ENCODE assay signal across 30 cellular contexts in genomic region chr20:43906505-43907034, GRCh38. TPM values are rescaled to one million over a fixed set of nuclear protein-coding genes. Genes with fewer than 3 reads are reported as not detected.
"Had no signal": no experiment of that assay in that cellular context is flagged by ENCODE, and none has a peak within 500 bp of the region (broad histone marks: within the 10 kb centered on the region; RNA-seq: fewer than 3 reads in every experiment).

No MANE protein-coding gene starts in this region.

- H3K27ac ChIP-seq: brain microvascular endothelial cell, coronary artery, dorsolateral prefrontal cortex, esophagus squamous epithelium, gastroesophageal sphincter, heart right ventricle, WERI-Rb-1 had no signal

- FAIRE-seq: astrocyte, bronchial epithelial cell had no signal

- DNase-seq: activated B cell treated with CpG ODN at 0.5 μM for 24 hours; activated CD4-positive, alpha-beta T cell treated with anti-CD3 and anti-CD28 coated beads for 48 hours; activated CD4-positive, alpha-beta T cell treated with anti-CD3 and anti-CD28 coated beads, Interleukin-2, amount 50 U/mL, for 1 hour; activated CD4-positive, alpha-beta T cell treated with anti-CD3 and anti-CD28 coated beads, Interleukin-2, amount 50 U/mL, for 48 hours; activated CD8-positive, alpha-beta memory T cell treated with anti-CD3 and anti-CD28 coated beads for 24 hours; activated CD8-positive, alpha-beta T cell treated with anti-CD3 and anti-CD28 coated beads for 36 hours; activated effector memory CD4-positive, alpha-beta T cell treated with Interleukin-2 at 50 U/mL for 16 hours; activated gamma-delta T cell treated with Interleukin-2 at 50 U/mL for 16 hours; activated naive CD4-positive, alpha-beta T cell treated with anti-CD3 and anti-CD28 coated beads, Interleukin-2, amount 50 U/mL, for 16 hours; activated naive CD4-positive, alpha-beta T cell treated with Interleukin-2 at 50 U/mL for 16 hours; activated T-cell treated with anti-CD3 and anti-CD28 coated beads, Interleukin-2, amount 50 U/mL, for 4 hours; amniotic stem cell; anterior cingulate cortex; brain microvascular endothelial cell; dorsolateral prefrontal cortex; effector CD4-positive, alpha-beta T cell; effector memory CD8-positive, alpha-beta T cell; erythroblast; esophagus squamous epithelium; foreskin melanocyte; heart right ventricle; T-helper 17 cell; T1000; WERI-Rb-1 had no signal

- H3K27me3 ChIP-seq: brain microvascular endothelial cell, dorsolateral prefrontal cortex, gastroesophageal sphincter had no signal

- ATAC-seq: activated CD4-positive, CD25-positive, alpha-beta regulatory T cell treated with anti-CD3 and anti-CD28 coated beads, Interleukin-2, amount 50 U/mL, for 24 hours; activated CD8-positive, alpha-beta T cell treated with anti-CD3 and anti-CD28 coated beads for 36 hours; activated T-cell treated with anti-CD3 and anti-CD28 coated beads, Interleukin-2, amount 50 U/mL, for 4 hours; activated T-helper 17 cell treated with anti-CD3 and anti-CD28 coated beads, Interleukin-2, amount 50 U/mL, for 72 hours; effector memory CD8-positive, alpha-beta T cell; gastroesophageal sphincter; heart right ventricle; T-helper 17 cell had no signal

- H3K36me3 ChIP-seq: brain microvascular endothelial cell, esophagus squamous epithelium, gastroesophageal sphincter, heart right ventricle, WERI-Rb-1 had no signal

- H3K4me1 ChIP-seq: esophagus squamous epithelium, gastroesophageal sphincter, heart right ventricle had no signal

- H3K4me3 ChIP-seq: coronary artery, dorsolateral prefrontal cortex, esophagus squamous epithelium, gastroesophageal sphincter, heart right ventricle had no signal

RNA-seq across cellular contexts. Expression of gene TOX2, which starts 8.1 kb away (rescaled TPM):
- total RNA-seq: bronchial epithelial cell had no signal
